In the genomic region with DNA sequence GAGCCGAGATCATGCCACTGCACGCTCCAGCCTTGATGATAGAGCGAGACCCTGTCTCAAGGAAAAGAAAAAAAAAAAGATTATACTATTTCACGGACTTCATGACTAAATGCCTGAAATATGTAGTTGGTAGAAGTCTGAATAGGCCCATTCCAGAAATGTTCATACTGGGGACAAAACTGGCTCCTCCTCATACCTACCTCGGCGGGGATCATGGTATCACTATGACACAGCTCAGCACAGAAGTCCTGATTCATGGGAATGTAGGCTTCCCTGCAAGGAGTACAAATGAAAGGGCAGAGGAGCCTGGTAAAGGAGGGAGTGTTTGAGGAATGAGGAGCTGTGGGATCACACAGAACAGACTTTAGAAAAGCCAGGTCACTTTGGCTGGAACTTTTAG, we compare ENCODE assay signal across 23 cellular contexts. TPM values are rescaled to one million over a fixed set of nuclear protein-coding genes. Genes with fewer than 3 reads are reported as not detected.
DNase-seq lines count a peak whose midpoint lies in the region; FAIRE-seq and TF ChIP-seq lines count a peak whose summit lies in the region.
"Had no signal": no experiment of that assay in that cellular context is flagged by ENCODE, and none has a peak within 500 bp of the region (broad histone marks: within the 10 kb centered on the region; RNA-seq: fewer than 3 reads in every experiment).

No MANE protein-coding gene starts in this region.

- H3K4me2 ChIP-seq in PC-9 = no peak overlapping the region
- no peak overlapping the region for H3K4me2 ChIP-seq in mesenchymal stem cell (ENCODE audit: low read length, poor library complexity, severe bottlenecking)
- H3K4me2 ChIP-seq: A549 had no signal

- H3K9me2 ChIP-seq in PC-9 (ENCODE audit: insufficient read depth) = no peaks in the 10 kb centered on the region

- no peak overlapping the region for H3K18ac ChIP-seq in mesenchymal stem cell (ENCODE audit: low read depth in 1 of 2, low read length in 2 of 2)

- H3K4ac ChIP-seq in mesenchymal stem cell (ENCODE audit: low read depth in 1 of 2, low read length in 2 of 2) = no peak overlapping the region

- intact Hi-C loops in PC-9 (cut with micrococcal nuclease; ENCODE audit: unreplicated experiment) = loop anchor here (1.0 to 5.0 kb wide), 3 partner anchors 21 to 234 kb away; no protein-coding TSS in a partner anchor

- peaks cover 12% of the 10 kb centered on the region; the same call in 1 of the 2 replicates for H3F3A ChIP-seq in PC-9 (ENCODE audit: insufficient read depth, low read depth)

- no peaks in the 10 kb centered on the region for H3K9me3 ChIP-seq in PC-9 (ENCODE audit: insufficient read depth, low read depth)
- H3K9me3 ChIP-seq in mesenchymal stem cell (ENCODE audit: control insufficient read depth, low read length) = no peaks in the 10 kb centered on the region
- H3K9me3 ChIP-seq: A549, BLaER1, esophagus muscularis mucosa, lower lobe of right lung, ovary, tibial nerve had no signal

- no peak overlapping the region for H3K23ac ChIP-seq in mesenchymal stem cell (ENCODE audit: low read length in 2 of 2)

- H3K36me3 ChIP-seq in PC-9 (ENCODE audit: low read depth) (peaks cover 4% of the 10 kb centered on the region; the same call in 1 of the 2 replicates), bronchial epithelial cell (ENCODE audit: control insufficient read depth, insufficient read depth, low read length) (no peaks in the 10 kb centered on the region), mesenchymal stem cell (ENCODE audit: control insufficient read depth in 1 of 2, insufficient read depth in 2 of 2, low read depth in 1 of 2, low read length in 2 of 2) (peaks cover 0 to 8% of the 10 kb centered on the region in 2 experiments)
- H3K36me3 ChIP-seq: BLaER1, lower lobe of right lung, ovary had no signal

- H3K79me2 ChIP-seq in PC-9 (ENCODE audit: low read depth) = no peaks in the 10 kb centered on the region

- DNase-seq in AG08396 (ENCODE audit: low spot score) = peak; percentile 49
- DNase-seq in PC-9 = peak; percentile 58 to 68
- peak; percentile 53 for DNase-seq in bronchial epithelial cell (ENCODE audit: low read depth)
- no peak for DNase-seq in mesenchymal stem cell
- no peak for DNase-seq in ureter (ENCODE audit: low spot score)
- DNase-seq in stimulated activated naive CD4-positive, alpha-beta T cell (lab: John Stamatoyannopoulos, UW) = no peak
- no peak for DNase-seq in HuH-7 (ENCODE audit: low spot score)
- DNase-seq in foreskin melanocyte = no peak
- DNase-seq: activated CD4-positive, CD25-positive, alpha-beta regulatory T cell; activated CD8-positive, alpha-beta memory T cell treated with anti-CD3 and anti-CD28 coated beads for 24 hours; activated T-cell treated with anti-CD3 and anti-CD28 coated beads, Interleukin-2, amount 50 U/mL, for 72 hours; GOT3; lower lobe of right lung; NCI-H1417; NCI-H774; ovary; right cardiac atrium; stimulated activated naive B cell treated with anti-CD40 and anti-IgM and Interleukin-4, amounts not matched to agents 10 μg/mL and 1 μg/mL and 100 μg/mL, for 72 hours had no signal

- no peak overlapping the region for H4K8ac ChIP-seq in mesenchymal stem cell (ENCODE audit: low read length)

- CTCF ChIA-PET in PC-9 (lab: Charles Lee) = interaction anchor here (0.7 to 1.3 kb wide), 4 partner anchors 14 to 316 kb away, joined by 4 read pairs; no protein-coding TSS in a partner anchor

- TF ChIP-seq CTCF in PC-9 (conservative IDR thresholded peaks at IDR 0.05) = no peak
- no peak for TF ChIP-seq CTCF in bronchial epithelial cell (IDR thresholded peaks at IDR 0.05; ENCODE audit: insufficient read depth, low read length, severe bottlenecking)

- no peak overlapping the region for H4K91ac ChIP-seq in mesenchymal stem cell (ENCODE audit: low read length)

- H3K27ac ChIP-seq in PC-9 = peak overlapping the region; percentile 54
- peak overlapping the region; percentile 49 for H3K27ac ChIP-seq in mesenchymal stem cell (ENCODE audit: low read length, poor library complexity, severe bottlenecking)
- H3K27ac ChIP-seq: A549, BLaER1, esophagus muscularis mucosa, lower lobe of right lung, ovary, tibial nerve had no signal

- no peak overlapping the region for H2AFZ ChIP-seq in PC-9
- H2AFZ ChIP-seq in mesenchymal stem cell (ENCODE audit: low read depth, low read length) = no peak overlapping the region

- peaks cover 28% of the 10 kb centered on the region for H3K4me1 ChIP-seq in PC-9 (replicated peaks; ENCODE audit: insufficient read depth)
- peaks cover 25% of the 10 kb centered on the region for H3K4me1 ChIP-seq in mesenchymal stem cell (ENCODE audit: control insufficient read depth, insufficient read depth, low read depth, low read length)
- H3K4me1 ChIP-seq: esophagus muscularis mucosa, lower lobe of right lung had no signal

- H4K20me1 ChIP-seq in PC-9 (ENCODE audit: insufficient read depth) = peaks cover 11% of the 10 kb centered on the region; the same call in 1 of the 2 replicates
- H4K20me1 ChIP-seq: BLaER1 had no signal

- H3K4me3 ChIP-seq in PC-9 (no peak overlapping the region), bronchial epithelial cell (ENCODE audit: low read depth, low read length) (no peak overlapping the region), mesenchymal stem cell (ENCODE audit: insufficient read depth in 1 of 2, low read depth in 1 of 2, low read length in 2 of 2) (no peak overlapping the region)
- H3K4me3 ChIP-seq: A549, BLaER1, esophagus muscularis mucosa, lower lobe of right lung, ovary, tibial nerve had no signal

- no peak overlapping the region for H2BK12ac ChIP-seq in mesenchymal stem cell (ENCODE audit: low read length in 2 of 2)

- no peak overlapping the region for H2BK15ac ChIP-seq in mesenchymal stem cell (ENCODE audit: low read depth, poor library complexity, severe bottlenecking)

- no peak overlapping the region for H2BK120ac ChIP-seq in mesenchymal stem cell (ENCODE audit: low read depth, low read length)

- H2AK5ac ChIP-seq in mesenchymal stem cell (ENCODE audit: low read length, severe bottlenecking) = no peak overlapping the region

- POLR2A ChIA-PET in PC-9 (lab: Charles Lee; ENCODE audit: unreplicated experiment) = interaction anchor here (0.5 to 1.1 kb wide), 5 partner anchors 22 to 324 kb away, joined by 3 to 12 read pairs (median 4); no protein-coding TSS in a partner anchor

- WGBS in mesenchymal stem cell = 86% methylated on average over 4 of the region's 6 CpGs

- no peak overlapping the region for H3K14ac ChIP-seq in mesenchymal stem cell (ENCODE audit: low read length in 2 of 2)

- no peak overlapping the region for H3K9ac ChIP-seq in mesenchymal stem cell (ENCODE audit: low read length)
- H3K9ac ChIP-seq: BLaER1 had no signal

- BruUV-seq in PC-9 (replicated peaks; lab: Mats Ljungman, UMichigan) = no TSS peak

- H2BK5ac ChIP-seq in mesenchymal stem cell (ENCODE audit: low read depth, low read length, poor library complexity, severe bottlenecking) = no peak overlapping the region

- FAIRE-seq in bronchial epithelial cell (lab: Jason Lieb, UNC) = no peak
- FAIRE-seq: A549 had no signal

- H3K79me1 ChIP-seq in mesenchymal stem cell (replicated peaks; ENCODE audit: low read length, poor library complexity, severe bottlenecking) = no peaks in the 10 kb centered on the region

- no peaks in the 10 kb centered on the region for H3K27me3 ChIP-seq in PC-9 (ENCODE audit: insufficient read depth, low read depth)
- H3K27me3 ChIP-seq in bronchial epithelial cell (ENCODE audit: control insufficient read depth, insufficient read depth, low read length) = no peaks in the 10 kb centered on the region
- H3K27me3 ChIP-seq in mesenchymal stem cell (ENCODE audit: control insufficient read depth in 1 of 2, insufficient read depth in 1 of 2, low read length in 2 of 2) = peaks cover 0 to 21% of the 10 kb centered on the region in 2 experiments
- H3K27me3 ChIP-seq: BLaER1, esophagus muscularis mucosa, ovary, tibial nerve had no signal

RNA-seq across cellular contexts. Expression of gene SPATA46, which starts 5.0 kb away (rescaled TPM):
- not detected in 2 replicates for total RNA-seq in PC-9 (2021)
- total RNA-seq in bronchial epithelial cell = not detected in 2 replicates
- not detected for polyA plus RNA-seq in mesenchymal stem cell (2013, experiment 1 of 2)
- polyA plus RNA-seq in mesenchymal stem cell (2013, experiment 2 of 2) = not detected
- total RNA-seq in ureter = not detected
- total RNA-seq: activated T-cell treated with anti-CD3 and anti-CD28 coated beads, Interleukin-2, amount 50 U/mL, for 72 hours; esophagus muscularis mucosa; lower lobe of right lung; myocyte; ovary; right cardiac atrium; tibial nerve had no signal
- polyA plus RNA-seq: A549, ovary, right cardiac atrium had no signal

RNA-seq across cellular contexts. Expression of gene C1orf226, which starts 9.9 kb away (rescaled TPM):
- 10.5 and 11.3 TPM in 2 replicates for total RNA-seq in PC-9 (2021)
- total RNA-seq in bronchial epithelial cell = 0.26 TPM in 2 replicates
- polyA plus RNA-seq in mesenchymal stem cell (2013, experiment 1 of 2) = 0.86 TPM
- polyA plus RNA-seq in mesenchymal stem cell (2013, experiment 2 of 2) = 0.66 TPM
- 11.8 TPM for total RNA-seq in ureter

RNA-seq across cellular contexts. Expression of gene SH2D1B, which starts 40.3 kb away (rescaled TPM):
- total RNA-seq in PC-9 (2021) = not detected in 2 replicates
- 0.13 TPM in 1 of 2 replicates, not detected in the other for total RNA-seq in bronchial epithelial cell
- polyA plus RNA-seq in mesenchymal stem cell (2013, experiment 1 of 2) = not detected
- polyA plus RNA-seq in mesenchymal stem cell (2013, experiment 2 of 2) = not detected
- 0.16 TPM for total RNA-seq in ureter
- total RNA-seq: myocyte, tibial nerve had no signal

Comparison
In these comparisons a context has a peak if more than half of its experiments do, and no peak if none do; other contexts are left out.
1. DNase-seq: peak in AG08396 (single experiment), PC-9 (2 of 2) and bronchial epithelial cell (single experiment); none in mesenchymal stem cell (single experiment), ureter (single experiment), stimulated activated naive CD4-positive, alpha-beta T cell (0 of 6), HuH-7 (single experiment) and foreskin melanocyte (single experiment).